ENCODE assay signal across 32 cellular contexts in genomic region chr1:86472767-86473166, GRCh38. TPM values are rescaled to one million over a fixed set of nuclear protein-coding genes. Genes with fewer than 3 reads are reported as not detected.
A peak's percentile ranks its signal among the peaks of the same experiment; 100 is the strongest.
DNase-seq lines count a peak whose midpoint lies in the region; ATAC-seq lines count a peak whose summit lies in the region.
"Had no signal": no experiment of that assay in that cellular context is flagged by ENCODE, and none has a peak within 500 bp of the region (broad histone marks: within the 10 kb centered on the region; RNA-seq: fewer than 3 reads in every experiment).

No MANE protein-coding gene starts in this region.

- no peak overlapping the region for H2AFZ ChIP-seq in mesenchymal stem cell (ENCODE audit: low read depth, low read length)

- H3K23ac ChIP-seq in mesenchymal stem cell (ENCODE audit: low read length in 2 of 2) = no peak overlapping the region

- no peak for DNase-seq in mesenchymal stem cell
- DNase-seq in activated T-cell treated with anti-CD3 and anti-CD28 coated beads, Interleukin-2, amount 50 U/mL, for 72 hours = no peak
- DNase-seq in T-helper 1 cell = no peak
- DNase-seq: activated CD4-positive, alpha-beta memory T cell treated with anti-CD3 and anti-CD28 coated beads for 36 hours; activated CD4-positive, alpha-beta T cell treated with anti-CD3 and anti-CD28 coated beads for 1 hour; activated naive CD4-positive, alpha-beta T cell treated with anti-CD3 and anti-CD28 coated beads, Interleukin-2, amount 50 U/mL, for 16 hours; body of pancreas; effector memory CD8-positive, alpha-beta T cell; Karpas-422; left lung; mesendoderm; NCI-H1417 treated with DMSO at 0.1 percent for 48 hours; NCI-H2081; NCI-H2227 treated with DMSO at 0.1 percent for 48 hours; pancreas; SIG-M5 had no signal

- H2BK12ac ChIP-seq in mesenchymal stem cell (ENCODE audit: low read length in 2 of 2) = no peak overlapping the region

- peak overlapping the region; percentile 56 for H3K9ac ChIP-seq in mesenchymal stem cell (ENCODE audit: low read length)

- peaks cover 15% of the 10 kb centered on the region for H3K27me3 Mint-ChIP-seq in activated T-cell treated with anti-CD3 and anti-CD28 coated beads, Interleukin-2, amount 50 U/mL, for 72 hours (ENCODE audit: low read depth)

- no peak overlapping the region for H4K91ac ChIP-seq in mesenchymal stem cell (ENCODE audit: low read length)

- no peak overlapping the region for H4K8ac ChIP-seq in mesenchymal stem cell (ENCODE audit: low read length)

- H3K36me3 Mint-ChIP-seq in activated T-cell treated with anti-CD3 and anti-CD28 coated beads, Interleukin-2, amount 50 U/mL, for 72 hours (ENCODE audit: insufficient read depth in 2 of 2) = no peaks in the 10 kb centered on the region
- H3K36me3 Mint-ChIP-seq: activated CD4-positive, alpha-beta memory T cell treated with anti-CD3 and anti-CD28 coated beads for 36 hours; stimulated activated effector memory CD8-positive, alpha-beta T cell treated with anti-CD3 and anti-CD28 coated beads, Interleukin-12 subunit alpha, Interleukin-12 subunit beta, amount 100 ng/mL, for 72 hours had no signal

- no peak overlapping the region for H3K18ac ChIP-seq in mesenchymal stem cell (ENCODE audit: low read depth in 1 of 2, low read length in 2 of 2)

- H3K4me3 Mint-ChIP-seq in activated T-cell treated with anti-CD3 and anti-CD28 coated beads, Interleukin-2, amount 50 U/mL, for 72 hours = no peak overlapping the region
- H3K4me3 Mint-ChIP-seq: activated CD4-positive, alpha-beta memory T cell treated with anti-CD3 and anti-CD28 coated beads for 36 hours; activated T-helper 1 cell treated with anti-CD3 and anti-CD28 coated beads, Interleukin-12 subunit alpha, Interleukin-12 subunit beta, Interleukin-2, Interleukin-4 antibody, amounts not matched to agents 30 ng/mL and 10 ng/mL and 1 ng/mL, durations not matched to agents 14 hours and 24 hours and 36 hours; central memory CD8-positive, alpha-beta T cell; effector memory CD8-positive, alpha-beta T cell; neural crest cell; stimulated activated effector memory CD8-positive, alpha-beta T cell treated with anti-CD3 and anti-CD28 coated beads, Interleukin-12 subunit alpha, Interleukin-12 subunit beta, amount 100 ng/mL, for 72 hours; T-helper 2 cell treated with Interferon-gamma antibody and Interleukin-4, amounts not matched to agents 5 μg/mL and 100 μg/mL, for 36 hours had no signal

- no peak overlapping the region for H3K27ac Mint-ChIP-seq in activated T-cell treated with anti-CD3 and anti-CD28 coated beads, Interleukin-2, amount 50 U/mL, for 72 hours
- H3K27ac Mint-ChIP-seq: activated CD4-positive, alpha-beta memory T cell treated with anti-CD3 and anti-CD28 coated beads for 36 hours; activated T-helper 1 cell treated with anti-CD3 and anti-CD28 coated beads, Interleukin-12 subunit alpha, Interleukin-12 subunit beta, Interleukin-2, Interleukin-4 antibody, amounts not matched to agents 30 ng/mL and 10 ng/mL and 1 ng/mL, durations not matched to agents 14 hours and 24 hours and 36 hours; effector memory CD8-positive, alpha-beta T cell; stimulated activated effector memory CD8-positive, alpha-beta T cell treated with anti-CD3 and anti-CD28 coated beads, Interleukin-12 subunit alpha, Interleukin-12 subunit beta, amount 100 ng/mL, for 72 hours; T-helper 2 cell treated with Interferon-gamma antibody and Interleukin-4, amounts not matched to agents 5 μg/mL and 100 μg/mL, for 36 hours had no signal

- no peaks in the 10 kb centered on the region for H3K9me3 ChIP-seq in mesenchymal stem cell (ENCODE audit: control insufficient read depth, low read length)
- H3K9me3 ChIP-seq: body of pancreas, left lung, pancreas, tibial nerve had no signal

- H3K4me2 ChIP-seq in mesenchymal stem cell (ENCODE audit: low read length, poor library complexity, severe bottlenecking) = no peak overlapping the region

- H3K4me1 ChIP-seq in mesenchymal stem cell (ENCODE audit: control insufficient read depth, insufficient read depth, low read depth, low read length) = peaks cover 2% of the 10 kb centered on the region
- H3K4me1 ChIP-seq: body of pancreas, left lung, pancreas, tibial nerve had no signal

- ATAC-seq in GM18867 (IDR thresholded peaks at IDR 0.05; ENCODE audit: unreplicated experiment) (peak; percentile 52), GM21723 (IDR thresholded peaks at IDR 0.05; ENCODE audit: unreplicated experiment) (peak; percentile 67), HG03354 (IDR thresholded peaks at IDR 0.05; ENCODE audit: poor library complexity, severe bottlenecking, unreplicated experiment) (peak; percentile 63), GM18907 (IDR thresholded peaks at IDR 0.05; ENCODE audit: unreplicated experiment) (no peak), HG02759 (IDR thresholded peaks at IDR 0.05; ENCODE audit: unreplicated experiment) (no peak)
- ATAC-seq in activated T-cell treated with anti-CD3 and anti-CD28 coated beads, Interleukin-2, amount 50 U/mL, for 72 hours (replicated peaks in 1 of 2) = no peak
- ATAC-seq: body of pancreas; effector memory CD8-positive, alpha-beta T cell; left lung; pancreas; stimulated activated effector memory CD8-positive, alpha-beta T cell treated with anti-CD3 and anti-CD28 coated beads, Interleukin-12 subunit alpha, Interleukin-12 subunit beta, amount 100 ng/mL, for 72 hours had no signal

- H2BK5ac ChIP-seq in mesenchymal stem cell (ENCODE audit: low read depth, low read length, poor library complexity, severe bottlenecking) = no peak overlapping the region

- H3K79me1 ChIP-seq in mesenchymal stem cell (replicated peaks; ENCODE audit: low read length, poor library complexity, severe bottlenecking) = no peaks in the 10 kb centered on the region

- H2AK5ac ChIP-seq in mesenchymal stem cell (ENCODE audit: low read length, severe bottlenecking) = no peak overlapping the region

- 100% methylated on average over 1 of the region's 3 CpGs for WGBS in mesenchymal stem cell

- no peaks in the 10 kb centered on the region for H3K9me3 Mint-ChIP-seq in activated T-cell treated with anti-CD3 and anti-CD28 coated beads, Interleukin-2, amount 50 U/mL, for 72 hours
- H3K9me3 Mint-ChIP-seq: activated CD4-positive, alpha-beta memory T cell treated with anti-CD3 and anti-CD28 coated beads for 36 hours; activated T-helper 1 cell treated with anti-CD3 and anti-CD28 coated beads, Interleukin-12 subunit alpha, Interleukin-12 subunit beta, Interleukin-2, Interleukin-4 antibody, amounts not matched to agents 30 ng/mL and 10 ng/mL and 1 ng/mL, durations not matched to agents 14 hours and 24 hours and 36 hours; central memory CD8-positive, alpha-beta T cell; effector memory CD8-positive, alpha-beta T cell; neural crest cell; stimulated activated effector memory CD8-positive, alpha-beta T cell treated with anti-CD3 and anti-CD28 coated beads, Interleukin-12 subunit alpha, Interleukin-12 subunit beta, amount 100 ng/mL, for 72 hours; T-helper 2 cell treated with Interferon-gamma antibody and Interleukin-4, amounts not matched to agents 5 μg/mL and 100 μg/mL, for 36 hours had no signal

- H3K27ac ChIP-seq in mesenchymal stem cell (ENCODE audit: low read length, poor library complexity, severe bottlenecking) = no peak overlapping the region
- H3K27ac ChIP-seq: body of pancreas, HL-60, left lung, pancreas, tibial nerve had no signal

- H3K4me3 ChIP-seq in mesenchymal stem cell (ENCODE audit: insufficient read depth in 1 of 2, low read depth in 1 of 2, low read length in 2 of 2) = no peak overlapping the region
- H3K4me3 ChIP-seq: body of pancreas, left lung, pancreas, tibial nerve had no signal

- no peaks in the 10 kb centered on the region for H3K36me3 ChIP-seq in mesenchymal stem cell (ENCODE audit: control insufficient read depth in 1 of 2, insufficient read depth in 2 of 2, low read depth in 1 of 2, low read length in 2 of 2)
- H3K36me3 ChIP-seq: left lung, pancreas, tibial nerve had no signal

- H2BK120ac ChIP-seq in mesenchymal stem cell (ENCODE audit: low read depth, low read length) = no peak overlapping the region

- no peaks in the 10 kb centered on the region for H3K4me1 Mint-ChIP-seq in activated T-cell treated with anti-CD3 and anti-CD28 coated beads, Interleukin-2, amount 50 U/mL, for 72 hours (ENCODE audit: low read depth)
- H3K4me1 Mint-ChIP-seq: central memory CD8-positive, alpha-beta T cell; neural crest cell; stimulated activated effector memory CD8-positive, alpha-beta T cell treated with anti-CD3 and anti-CD28 coated beads, Interleukin-12 subunit alpha, Interleukin-12 subunit beta, amount 100 ng/mL, for 72 hours had no signal

- no peak overlapping the region for H3K4ac ChIP-seq in mesenchymal stem cell (ENCODE audit: low read depth in 1 of 2, low read length in 2 of 2)

- H3K27me3 ChIP-seq in mesenchymal stem cell (ENCODE audit: control insufficient read depth in 1 of 2, insufficient read depth in 1 of 2, low read length in 2 of 2) = peaks cover 0 to 16% of the 10 kb centered on the region in 2 experiments
- H3K27me3 ChIP-seq: body of pancreas, left lung, pancreas, tibial nerve had no signal

- H2BK15ac ChIP-seq in mesenchymal stem cell (ENCODE audit: low read depth, poor library complexity, severe bottlenecking) = no peak overlapping the region

- H3K14ac ChIP-seq in mesenchymal stem cell (ENCODE audit: low read length in 2 of 2) = no peak overlapping the region

RNA-seq across cellular contexts. Expression of gene CLCA1, which starts 4.0 kb away (rescaled TPM):
- polyA plus RNA-seq in mesenchymal stem cell (2013, experiment 1 of 2) = not detected
- 0.01 TPM for polyA plus RNA-seq in mesenchymal stem cell (2013, experiment 2 of 2)
- not detected for total RNA-seq in activated T-cell treated with anti-CD3 and anti-CD28 coated beads, Interleukin-2, amount 50 U/mL, for 72 hours
- total RNA-seq: activated CD4-positive, alpha-beta memory T cell treated with anti-CD3 and anti-CD28 coated beads for 36 hours; activated T-helper 1 cell treated with anti-CD3 and anti-CD28 coated beads, Interleukin-12 subunit alpha, Interleukin-12 subunit beta, Interleukin-2, Interleukin-4 antibody, amounts not matched to agents 30 ng/mL and 10 ng/mL and 1 ng/mL, durations not matched to agents 14 hours and 24 hours and 36 hours; body of pancreas; epithelial cell of proximal tubule; left lung; neural crest cell; renal cortical epithelial cell; tibial nerve had no signal
- polyA plus RNA-seq: AG04450, BJ had no signal

RNA-seq across cellular contexts. Expression of gene CLCA2, which starts 48.8 kb away (rescaled TPM):
- 0.21 TPM for polyA plus RNA-seq in mesenchymal stem cell (2013, experiment 1 of 2)
- 0.22 TPM for polyA plus RNA-seq in mesenchymal stem cell (2013, experiment 2 of 2)
- not detected for total RNA-seq in activated T-cell treated with anti-CD3 and anti-CD28 coated beads, Interleukin-2, amount 50 U/mL, for 72 hours
- total RNA-seq: activated CD4-positive, alpha-beta memory T cell treated with anti-CD3 and anti-CD28 coated beads for 36 hours; activated T-helper 1 cell treated with anti-CD3 and anti-CD28 coated beads, Interleukin-12 subunit alpha, Interleukin-12 subunit beta, Interleukin-2, Interleukin-4 antibody, amounts not matched to agents 30 ng/mL and 10 ng/mL and 1 ng/mL, durations not matched to agents 14 hours and 24 hours and 36 hours; body of pancreas; epithelial cell of proximal tubule; neural crest cell; tibial nerve had no signal
- polyA plus RNA-seq: pancreas had no signal

Comparison
In these comparisons a context has a peak if more than half of its experiments do, and no peak if none do; other contexts are left out.
1. ATAC-seq: peak in GM18867 (single experiment), GM21723 (single experiment) and HG03354 (single experiment); none in GM18907 (single experiment), activated T-cell treated with anti-CD3 and anti-CD28 coated beads, Interleukin-2, amount 50 U/mL, for 72 hours (0 of 2) and HG02759 (single experiment).